21 cellular contexts compared by ENCODE assay signal in genomic region chr1:228044961-228045360, GRCh38. TPM values are rescaled to one million over a fixed set of nuclear protein-coding genes. Genes with fewer than 3 reads are reported as not detected.
"Had no signal": no experiment of that assay in that cellular context is flagged by ENCODE, and none has a peak within 500 bp of the region (broad histone marks: within the 10 kb centered on the region; RNA-seq: fewer than 3 reads in every experiment).

No MANE protein-coding gene starts in this region.

- ATAC-seq: activated CD4-positive, alpha-beta T cell treated with anti-CD3 and anti-CD28 coated beads for 36 hours; activated naive CD4-positive, alpha-beta T cell treated with anti-CD3 and anti-CD28 coated beads, Interleukin-2, amount 50 U/mL, for 72 hours; body of pancreas; stimulated activated memory B cell treated with anti-CD40 and anti-IgM and Interleukin-4, amounts not matched to agents 10 μg/mL and 1 μg/mL and 100 μg/mL, for 72 hours had no signal

- H3K36me3 ChIP-seq: esophagus squamous epithelium, tibial nerve, WERI-Rb-1 had no signal

- H3K9me3 ChIP-seq: body of pancreas, esophagus squamous epithelium, tibial nerve had no signal

- H3K4me3 ChIP-seq: body of pancreas, coronary artery, esophagus squamous epithelium, tibial nerve had no signal

- H3K4me1 ChIP-seq: body of pancreas, tibial nerve had no signal

- DNase-seq: activated CD4-positive, alpha-beta memory T cell treated with anti-CD3 and anti-CD28 coated beads, Interleukin-2, amount 10 ng/mL, durations not matched to agents 7 days and 5 days; activated CD4-positive, alpha-beta T cell treated with anti-CD3 and anti-CD28 coated beads for 36 hours; activated gamma-delta T cell; amniotic stem cell; body of pancreas; central memory CD4-positive, alpha-beta T cell; effector CD8-positive, alpha-beta T cell; esophagus squamous epithelium; foreskin melanocyte; naive B cell; retina; stimulated activated CD4-positive, alpha-beta T cell treated with anti-CD3 and anti-CD28 coated beads, Interleukin-2, amount 100 ng/mL, for 48 hours; WERI-Rb-1 had no signal

- H3K27me3 ChIP-seq: body of pancreas had no signal

- H3K27ac ChIP-seq: body of pancreas, coronary artery, esophagus squamous epithelium, tibial nerve, WERI-Rb-1 had no signal

RNA-seq across cellular contexts. Expression of gene WNT3A, which starts 38.2 kb away (rescaled TPM):
- total RNA-seq: activated CD4-positive, alpha-beta memory T cell treated with anti-CD3 and anti-CD28 coated beads, Interleukin-2, amount 10 ng/mL, durations not matched to agents 7 days and 5 days; activated CD4-positive, alpha-beta T cell treated with anti-CD3 and anti-CD28 coated beads for 36 hours; body of pancreas; endothelial cell of umbilical vein; lung microvascular endothelial cell; mononuclear cell; skeletal muscle tissue; tibial nerve had no signal
- polyA plus RNA-seq: endothelial cell of umbilical vein had no signal
